In genomic region chr6:90896165-90896549, GRCh38 we compare ENCODE assay signal across 12 cellular contexts.
"Had no signal": no experiment of that assay in that cellular context is flagged by ENCODE, and none has a peak within 500 bp of the region (broad histone marks: within the 10 kb centered on the region; RNA-seq: fewer than 3 reads in every experiment).

No MANE protein-coding gene starts in this region.

- H3K27ac ChIP-seq: gastroesophageal sphincter, heart right ventricle, pancreas, tibial artery had no signal

- ATAC-seq: activated CD8-positive, alpha-beta T cell treated with anti-CD3 and anti-CD28 coated beads, Interleukin-2, amount 10 ng/mL, durations not matched to agents 7 days and 5 days; gastroesophageal sphincter; heart right ventricle; left lobe of liver; pancreas; stimulated activated memory B cell treated with anti-CD40 and anti-IgM and Interleukin-4, amounts not matched to agents 10 μg/mL and 1 μg/mL and 100 μg/mL, for 72 hours had no signal

- H3K4me1 ChIP-seq: gastroesophageal sphincter, heart right ventricle, pancreas, tibial artery had no signal

- H3K9me3 ChIP-seq: gastroesophageal sphincter, heart right ventricle, pancreas, tibial artery had no signal

- H3K27me3 ChIP-seq: pancreas, tibial artery had no signal

- H3K36me3 ChIP-seq: gastroesophageal sphincter, heart right ventricle, pancreas, tibial artery had no signal

- H3K4me3 ChIP-seq: gastroesophageal sphincter, heart right ventricle, pancreas, tibial artery had no signal

- DNase-seq: activated CD4-positive, alpha-beta T cell treated with anti-CD3 and anti-CD28 coated beads for 4 hours; activated CD8-positive, alpha-beta memory T cell treated with anti-CD3 and anti-CD28 coated beads, Interleukin-2, amount 50 U/mL, for 48 hours; activated CD8-positive, alpha-beta T cell treated with anti-CD3 and anti-CD28 coated beads, Interleukin-2, amount 10 ng/mL, durations not matched to agents 7 days and 5 days; anterior cingulate cortex; heart right ventricle; pancreas; stimulated activated CD4-positive, alpha-beta T cell treated with anti-CD3 and anti-CD28 coated beads, Interleukin-2, amount 100 ng/mL, for 48 hours; T-helper 2 cell; tibial artery had no signal
